Comparison of ENCODE assay signal across 18 cellular contexts in genomic region chr11:117643606-117644300, GRCh38.
DNase-seq lines count a peak whose midpoint lies in the region; FAIRE-seq and TF ChIP-seq lines count a peak whose summit lies in the region.
"Had no signal": no experiment of that assay in that cellular context is flagged by ENCODE, and none has a peak within 500 bp of the region (broad histone marks: within the 10 kb centered on the region; RNA-seq: fewer than 3 reads in every experiment).

No MANE protein-coding gene starts in this region.

- H3K27ac ChIP-seq in cingulate gyrus (ENCODE audit: low read depth, low read length) (peak overlapping the region; percentile 47), sigmoid colon (no peak overlapping the region), kidney (ENCODE audit: low read depth in 2 of 2, low read length in 2 of 2) (no peak overlapping the region)
- H3K27ac ChIP-seq: Peyer's patch had no signal

- whole genome bisulfite sequencing in sigmoid colon, 2 donors: 87 to 88% methylated on average over 20 of the region's 20 CpGs

- H3K4me3 ChIP-seq in sigmoid colon (no peak overlapping the region), kidney (ENCODE audit: low read length in 2 of 2) (no peak overlapping the region)
- H3K4me3 ChIP-seq: HAP-1, Peyer's patch had no signal

- no peak for TF ChIP-seq POLR2A in H54 (IDR thresholded peaks at IDR 0.05; ENCODE audit: low read depth, low read length)
- no peak for TF ChIP-seq POLR2A in sigmoid colon (IDR thresholded peaks at IDR 0.05)

- DNase-seq in H54 (ENCODE audit: insufficient read length, low spot score): peak; percentile 14
- DNase-seq in kidney tubule cell (ENCODE audit: low spot score): peak; percentile 24
- DNase-seq in sigmoid colon: peak; percentile 18
- DNase-seq in kidney: no peak
- no peak for DNase-seq in AML-193 (lab: John Stamatoyannopoulos, UW)
- DNase-seq in activated CD4-positive, alpha-beta T cell treated with anti-CD3 and anti-CD28 coated beads for 48 hours: no peak
- no peak for DNase-seq in CD1c-positive myeloid dendritic cell (ENCODE audit: extremely low spot score)
- DNase-seq: CD4-positive, alpha-beta memory T cell; IMR-90; Kasumi-1; NCI-H1105 treated with DMSO at 0.1 percent for 48 hours; NCI-H187; NCI-H446 treated with DMSO at 0.1 percent for 48 hours; NCI-H748 treated with DMSO at 0.1 percent for 48 hours; Peyer's patch; SHP77 treated with DMSO at 0.1 percent for 48 hours had no signal

- intact Hi-C loops in sigmoid colon (cut with DNase I): no loop called here
- intact Hi-C loops in kidney (cut with DNase I): no loop called here

- TF ChIP-seq CTCF in sigmoid colon (IDR thresholded peaks at IDR 0.05): no peak
- no peak for TF ChIP-seq CTCF in kidney (IDR thresholded peaks at IDR 0.05; ENCODE audit: borderline replicate concordance, extremely low read depth, insufficient read depth)

- no peak overlapping the region for H3K9ac ChIP-seq in kidney (ENCODE audit: low read length in 2 of 2)

- H3K36me3 ChIP-seq in sigmoid colon: no peaks in the 10 kb centered on the region
- H3K36me3 ChIP-seq in kidney (ENCODE audit: control insufficient read depth in 1 of 2, insufficient read depth in 2 of 2, low read length in 2 of 2): no peaks in the 10 kb centered on the region
- H3K36me3 ChIP-seq: HAP-1, Peyer's patch had no signal

- FAIRE-seq in H54 (lab: Jason Lieb, UNC) (no peak), kidney (lab: Jason Lieb, UNC) (no peak)

- H3K27me3 ChIP-seq in sigmoid colon: no peaks in the 10 kb centered on the region
- H3K27me3 ChIP-seq: Peyer's patch had no signal

- H3K9me3 ChIP-seq in sigmoid colon (no peaks in the 10 kb centered on the region), kidney (ENCODE audit: control insufficient read depth in 1 of 2, low read length in 2 of 2) (no peaks in the 10 kb centered on the region)
- H3K9me3 ChIP-seq: HAP-1, Peyer's patch had no signal

- TF ChIP-seq EP300 in sigmoid colon (IDR thresholded peaks at IDR 0.05): no peak

- H3K4me1 ChIP-seq in sigmoid colon: no peaks in the 10 kb centered on the region
- H3K4me1 ChIP-seq in kidney (ENCODE audit: control insufficient read depth in 1 of 2, insufficient read depth in 1 of 2, low read depth in 1 of 2, low read length in 2 of 2): no peaks in the 10 kb centered on the region
- H3K4me1 ChIP-seq: HAP-1, Peyer's patch had no signal

Comparison
In these comparisons a context has a peak if more than half of its experiments do, and no peak if none do; other contexts are left out.
1. DNase-seq: peak in H54 (single experiment), kidney tubule cell (single experiment) and sigmoid colon (single experiment); none in kidney (single experiment), AML-193 (0 of 2), activated CD4-positive, alpha-beta T cell treated with anti-CD3 and anti-CD28 coated beads for 48 hours (single experiment) and CD1c-positive myeloid dendritic cell (single experiment).